In genomic region chr4:113212613-113213012, GRCh38 we compare ENCODE assay signal across 16 cellular contexts.
DNase-seq lines count a peak whose midpoint lies in the region; ATAC-seq and TF ChIP-seq lines count a peak whose summit lies in the region.
"Had no signal": no experiment of that assay in that cellular context is flagged by ENCODE, and none has a peak within 500 bp of the region (broad histone marks: within the 10 kb centered on the region; RNA-seq: fewer than 3 reads in every experiment).

No MANE protein-coding gene starts in this region.

- H3K4me3 Mint-ChIP-seq in neural progenitor cell, result no peak overlapping the region

- no peaks in the 10 kb centered on the region for H3K36me3 ChIP-seq in neural progenitor cell
- H3K36me3 ChIP-seq in tibial nerve, result peaks cover 0 to 3% (median 0%) of the 10 kb centered on the region in 3 donors

- H3K4me2 ChIP-seq in neural progenitor cell, result peak overlapping the region; percentile 7
- H3K4me2 ChIP-seq: SK-N-SH had no signal

- H3K9me3 ChIP-seq in neural progenitor cell (ENCODE audit: low read depth) (no peaks in the 10 kb centered on the region), tibial nerve (no peaks in the 10 kb centered on the region)
- H3K9me3 ChIP-seq: SK-N-SH had no signal

- no peak overlapping the region for H3K27ac ChIP-seq in neural progenitor cell
- H3K27ac ChIP-seq in tibial nerve, result no peak overlapping the region
- H3K27ac ChIP-seq: C4-2B had no signal

- H3K27me3 ChIP-seq in neural progenitor cell, result no peaks in the 10 kb centered on the region
- no peaks in the 10 kb centered on the region for H3K27me3 ChIP-seq in tibial nerve

- no peak for TF ChIP-seq POLR2A in tibial nerve (IDR thresholded peaks at IDR 0.05)

- TF ChIP-seq CTCF in neural progenitor cell (IDR thresholded peaks at IDR 0.05) (no peak), tibial nerve (IDR thresholded peaks at IDR 0.05) (no peak)

- DNase-seq in NCI-H82 (lab: John Stamatoyannopoulos, UW) (peak; percentile 18), NCI-H82 treated with DMSO at 0.1 percent for 48 hours (lab: John Stamatoyannopoulos, UW; ENCODE audit: unreplicated experiment) (no peak), NCI-H345 treated with DMSO at 0.1 percent for 48 hours (lab: John Stamatoyannopoulos, UW; ENCODE audit: unreplicated experiment) (peak; percentile 1), neural progenitor cell (ENCODE audit: low spot score) (peak; percentile 45), tibial nerve (ENCODE audit: low spot score in 2 of 2) (no peak)
- DNase-seq: COR-L47, DMS153, EL, NCI-H1417 treated with DMSO at 0.1 percent for 48 hours, NCI-H524 treated with DMSO at 0.1 percent for 48 hours, SK-N-SH had no signal

- H3K36me3 Mint-ChIP-seq in neural progenitor cell, result no peaks in the 10 kb centered on the region

- TF ChIP-seq EP300 in tibial nerve (IDR thresholded peaks at IDR 0.05), result no peak

- H3K4me1 Mint-ChIP-seq in neural progenitor cell, result peaks cover 18% of the 10 kb centered on the region

- no peak overlapping the region for H3K9ac ChIP-seq in neural progenitor cell
- H3K9ac ChIP-seq: SK-N-SH had no signal

- peaks cover 12% of the 10 kb centered on the region for H3K4me1 ChIP-seq in neural progenitor cell
- no peaks in the 10 kb centered on the region for H3K4me1 ChIP-seq in tibial nerve

- H3F3A ChIP-seq in neural progenitor cell (ENCODE audit: low read depth), result peaks cover 9% of the 10 kb centered on the region

- no peaks in the 10 kb centered on the region for H3K79me2 ChIP-seq in neural progenitor cell (ENCODE audit: low read depth)

- H3K4me3 ChIP-seq in neural progenitor cell (no peak overlapping the region), tibial nerve (no peak overlapping the region)

- H4K20me1 ChIP-seq in neural progenitor cell (ENCODE audit: low read depth), result peaks cover 31% of the 10 kb centered on the region

- H3K27me3 Mint-ChIP-seq in neural progenitor cell (ENCODE audit: insufficient read depth, low read depth), result no peaks in the 10 kb centered on the region

- H3K9me3 Mint-ChIP-seq in neural progenitor cell, result no peaks in the 10 kb centered on the region

- 52 to 62% methylated on average over 1 of the region's 1 CpG for WGBS in tibial nerve, 2 donors

- ATAC-seq in HG02763 (IDR thresholded peaks at IDR 0.05; ENCODE audit: unreplicated experiment) (no peak), HG03342 (IDR thresholded peaks at IDR 0.05; ENCODE audit: unreplicated experiment) (no peak), GM18858 (IDR thresholded peaks at IDR 0.05; ENCODE audit: unreplicated experiment) (no peak)
- ATAC-seq: Right ventricle myocardium inferior had no signal

- H2AFZ ChIP-seq in neural progenitor cell (replicated peaks), result no peak overlapping the region

- H3K27ac Mint-ChIP-seq in neural progenitor cell, result no peak overlapping the region

Comparison
In these comparisons a context has a peak if more than half of its experiments do, and no peak if none do; other contexts are left out.
1. DNase-seq: peak in NCI-H82 (single experiment), NCI-H345 treated with DMSO at 0.1 percent for 48 hours (single experiment) and neural progenitor cell (single experiment); none in NCI-H82 treated with DMSO at 0.1 percent for 48 hours (single experiment) and tibial nerve (0 of 2).